Comparison of ENCODE assay signal across 8 cellular contexts in genomic region chr6:63527658-63528514, GRCh38. TPM values are rescaled to one million over a fixed set of nuclear protein-coding genes. Genes with fewer than 3 reads are reported as not detected.
DNase-seq lines count a peak whose midpoint lies in the region; ATAC-seq and TF ChIP-seq lines count a peak whose summit lies in the region.

No MANE protein-coding gene starts in this region.

- DNase-seq in ELR (ENCODE audit: low read depth) (peak; percentile 90), HS-5 (ENCODE audit: low read depth) (peak; percentile 99), breast epithelium (ENCODE audit: low spot score in 2 of 2) (peak in 1 of 2 donors; percentile 75), neuronal stem cell (ENCODE audit: low spot score) (no peak), esophagus muscularis mucosa (ENCODE audit: extremely low spot score) (no peak), activated gamma-delta T cell (lab: John Stamatoyannopoulos, UW) (no peak), NCI-H748 (lab: John Stamatoyannopoulos, UW; ENCODE audit: unreplicated experiment) (no peak)
- no peak for DNase-seq in stimulated activated naive CD8-positive, alpha-beta T cell treated with anti-CD3 and anti-CD28 coated beads, Interleukin-15, amount 100 ng/mL, for 72 hours

- no peaks in the 10 kb centered on the region for H3K27me3 Mint-ChIP-seq in stimulated activated naive CD8-positive, alpha-beta T cell treated with anti-CD3 and anti-CD28 coated beads, Interleukin-15, amount 100 ng/mL, for 72 hours

- no peak overlapping the region for H4K8ac ChIP-seq in neuronal stem cell (ENCODE audit: low read depth, low read length)

- H3K9ac ChIP-seq in neuronal stem cell (ENCODE audit: low read depth, low read length, poor library complexity), result no peak overlapping the region

- no peaks in the 10 kb centered on the region for H3K9me3 Mint-ChIP-seq in stimulated activated naive CD8-positive, alpha-beta T cell treated with anti-CD3 and anti-CD28 coated beads, Interleukin-15, amount 100 ng/mL, for 72 hours

- TF ChIP-seq POLR2A in breast epithelium (IDR thresholded peaks at IDR 0.05) (no peak), esophagus muscularis mucosa (IDR thresholded peaks at IDR 0.05; ENCODE audit: low read depth) (no peak)

- no peaks in the 10 kb centered on the region for H3K27me3 ChIP-seq in breast epithelium
- no peaks in the 10 kb centered on the region for H3K27me3 ChIP-seq in neuronal stem cell (ENCODE audit: control insufficient read depth in 3 of 3, insufficient read depth in 3 of 3, low read depth in 1 of 3, low read length in 3 of 3)
- no peaks in the 10 kb centered on the region for H3K27me3 ChIP-seq in esophagus muscularis mucosa

- intact Hi-C loops in breast epithelium (cut with DNase I; ENCODE audit: low total_unique reads) (no loop called here), esophagus muscularis mucosa (cut with DNase I) (no loop called here)

- H2AK5ac ChIP-seq in neuronal stem cell (ENCODE audit: low read depth, low read length), result no peak overlapping the region

- no peak overlapping the region for H3K4me2 ChIP-seq in neuronal stem cell (ENCODE audit: insufficient read depth, low read length, poor library complexity, severe bottlenecking)

- no peak for TF ChIP-seq EP300 in esophagus muscularis mucosa (IDR thresholded peaks at IDR 0.05)

- H3K4me1 ChIP-seq in breast epithelium, result no peaks in the 10 kb centered on the region
- H3K4me1 ChIP-seq in neuronal stem cell (ENCODE audit: control insufficient read depth in 2 of 2, insufficient read depth in 1 of 2, low read depth in 1 of 2, low read length in 2 of 2), result no peaks in the 10 kb centered on the region
- H3K4me1 ChIP-seq in esophagus muscularis mucosa, result peaks cover 0 to 10% (median 7%) of the 10 kb centered on the region in 4 donors

- peaks cover 2% of the 10 kb centered on the region for H3K79me1 ChIP-seq in neuronal stem cell (ENCODE audit: low read depth, low read length)

- no peaks in the 10 kb centered on the region for H3K9me3 ChIP-seq in breast epithelium
- peaks cover 0 to 1% of the 10 kb centered on the region in 2 donors for H3K9me3 ChIP-seq in neuronal stem cell (replicated peaks in 1 of 2; ENCODE audit: control insufficient read depth in 2 of 2, insufficient read depth in 1 of 2, low read depth in 1 of 2, low read length in 2 of 2)
- H3K9me3 ChIP-seq in esophagus muscularis mucosa, result no peaks in the 10 kb centered on the region

- H3K4me1 Mint-ChIP-seq in stimulated activated naive CD8-positive, alpha-beta T cell treated with anti-CD3 and anti-CD28 coated beads, Interleukin-15, amount 100 ng/mL, for 72 hours, result peaks cover 18% of the 10 kb centered on the region

- no peak overlapping the region for H2BK5ac ChIP-seq in neuronal stem cell (ENCODE audit: low read length)

- H3K27ac Mint-ChIP-seq in stimulated activated naive CD8-positive, alpha-beta T cell treated with anti-CD3 and anti-CD28 coated beads, Interleukin-15, amount 100 ng/mL, for 72 hours, result no peak overlapping the region

- H2BK120ac ChIP-seq in neuronal stem cell (ENCODE audit: low read depth, low read length), result no peak overlapping the region

- WGBS in neuronal stem cell (ENCODE audit: extremely low coverage in 2 of 2, insufficient read length in 2 of 2, insufficient replicate concordance in 1 of 2), 2 donors, result no CpG with 5 or more reads among the region's 6 CpGs
- 72% methylated on average over 6 of the region's 6 CpGs for WGBS in esophagus muscularis mucosa

- no peak overlapping the region for H3K18ac ChIP-seq in neuronal stem cell (ENCODE audit: low read length)

- ATAC-seq in stimulated activated naive CD8-positive, alpha-beta T cell treated with anti-CD3 and anti-CD28 coated beads, Interleukin-15, amount 100 ng/mL, for 72 hours, result no peak

- no peak overlapping the region for H3K4ac ChIP-seq in neuronal stem cell (ENCODE audit: low read length)

- TF ChIP-seq CTCF in breast epithelium (IDR thresholded peaks at IDR 0.05), result no peak
- TF ChIP-seq CTCF in esophagus muscularis mucosa (IDR thresholded peaks at IDR 0.05), result no peak

- no peak overlapping the region for H3K23ac ChIP-seq in neuronal stem cell (ENCODE audit: low read depth, low read length, poor library complexity)

- H3K4me3 ChIP-seq in breast epithelium (peak overlapping the region in 1 of 3 donors; percentile 5), neuronal stem cell (ENCODE audit: low read length in 2 of 2) (no peak overlapping the region), esophagus muscularis mucosa (no peak overlapping the region)

- H3K4me3 Mint-ChIP-seq in stimulated activated naive CD8-positive, alpha-beta T cell treated with anti-CD3 and anti-CD28 coated beads, Interleukin-15, amount 100 ng/mL, for 72 hours, result no peak overlapping the region

- H2BK15ac ChIP-seq in neuronal stem cell (ENCODE audit: low read length), result no peak overlapping the region

- H4K91ac ChIP-seq in neuronal stem cell (ENCODE audit: low read depth, low read length, poor library complexity), result no peak overlapping the region

- no peak overlapping the region for H3K14ac ChIP-seq in neuronal stem cell (ENCODE audit: low read length)

- H3K27ac ChIP-seq in breast epithelium (peak overlapping the region; percentile 77 to 88), neuronal stem cell (replicated peaks; ENCODE audit: low read length) (no peak overlapping the region), esophagus muscularis mucosa (replicated peaks in 1 of 4) (peak overlapping the region in 1 of 4 donors; percentile 32)

- peak overlapping the region; percentile 22 for H2AFZ ChIP-seq in neuronal stem cell (ENCODE audit: low read length)

- no peak overlapping the region for H2BK12ac ChIP-seq in neuronal stem cell (ENCODE audit: low read length)

- H3K36me3 ChIP-seq in breast epithelium (no peaks in the 10 kb centered on the region), neuronal stem cell (replicated peaks in 1 of 2; ENCODE audit: control insufficient read depth in 2 of 2, insufficient read depth in 2 of 2, low read length in 2 of 2) (no peaks in the 10 kb centered on the region), esophagus muscularis mucosa (no peaks in the 10 kb centered on the region)

RNA-seq across cellular contexts. Expression of gene PTP4A1, which starts 44.4 kb away (rescaled TPM):
- total RNA-seq in breast epithelium (10 to 100 TPM; 22.9 to 38.5 (median 26.9) TPM), esophagus muscularis mucosa (10 to 100 TPM; 23.7 to 31.3 (median 27.8) TPM)
- polyA plus RNA-seq in neuronal stem cell (2013, experiment 1 of 2), result 64.7 TPM
- 69.5 TPM for polyA plus RNA-seq in neuronal stem cell (2013, experiment 2 of 2)

Comparison
In these comparisons a context has a peak if more than half of its experiments do, and no peak if none do; other contexts are left out.
1. DNase-seq: peak in ELR (single experiment) and HS-5 (single experiment); none in neuronal stem cell (single experiment), esophagus muscularis mucosa (single experiment), activated gamma-delta T cell (single experiment), stimulated activated naive CD8-positive, alpha-beta T cell treated with anti-CD3 and anti-CD28 coated beads, Interleukin-15, amount 100 ng/mL, for 72 hours (0 of 2) and NCI-H748 (single experiment).